Comparison of ENCODE assay signal across 8 cellular contexts in the genomic region with DNA sequence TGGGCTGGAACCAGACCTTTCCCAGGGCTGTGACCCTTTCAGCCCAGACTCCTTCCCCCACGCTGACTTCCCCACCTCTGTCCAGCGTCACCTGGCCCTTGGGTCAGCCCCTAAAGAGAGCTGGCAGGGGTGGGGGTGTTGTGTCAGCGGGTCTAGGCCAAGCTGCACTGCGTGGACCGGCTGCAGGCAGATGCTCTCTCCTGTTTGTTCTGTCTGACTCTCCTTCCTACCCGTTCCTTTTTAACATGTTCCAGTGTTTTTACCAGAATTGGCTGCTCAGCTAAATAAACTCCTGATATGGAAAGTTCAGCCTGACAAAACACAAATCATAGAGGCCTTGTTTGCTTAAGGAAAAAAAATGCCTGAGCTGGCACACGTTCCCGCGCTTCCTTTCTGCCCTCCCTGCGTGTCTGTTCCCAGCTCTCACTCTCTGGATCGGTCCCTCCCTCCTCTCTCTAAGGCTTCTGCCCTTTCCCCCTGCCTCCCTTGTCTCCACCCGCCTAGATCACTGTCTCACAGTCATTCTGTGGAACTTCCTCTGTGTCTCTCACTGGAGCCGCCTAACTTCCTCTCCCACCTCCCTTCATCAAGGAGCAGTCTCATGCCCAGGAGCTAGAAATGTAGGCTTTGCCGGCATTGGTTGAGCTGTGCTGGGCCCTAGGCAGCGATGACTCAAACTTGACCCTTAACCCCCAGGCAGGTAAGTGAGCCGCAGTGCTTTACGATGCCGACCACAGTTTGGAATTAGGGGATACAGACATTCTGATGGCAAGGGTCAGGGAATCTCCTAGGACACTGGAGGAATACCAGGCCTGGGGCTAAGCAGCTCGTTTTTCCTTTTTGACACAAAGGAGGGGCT. TPM values are rescaled to one million over a fixed set of nuclear protein-coding genes. Genes with fewer than 3 reads are reported as not detected.
DNase-seq lines count a peak whose midpoint lies in the region; ATAC-seq lines count a peak whose summit lies in the region.

No MANE protein-coding gene starts in this region.

- H3K9ac ChIP-seq in iPS-15b (ENCODE audit: low read depth, low read length) (peak overlapping the region; percentile 24), skeletal muscle tissue (ENCODE audit: low read depth in 1 of 3, low read length in 3 of 3) (peak overlapping the region in 2 of 3 donors; percentile 4 to 50)

- H3K27me3 ChIP-seq in iPS-15b (ENCODE audit: control insufficient read depth, insufficient read depth, low read length) = no peaks in the 10 kb centered on the region
- H3K27me3 ChIP-seq in skeletal muscle tissue (ENCODE audit: control insufficient read depth in 3 of 3, insufficient read depth in 3 of 3, low read length in 3 of 3) = no peaks in the 10 kb centered on the region

- H3K4me3 ChIP-seq in iPS-15b (ENCODE audit: low read depth, low read length) (no peak overlapping the region), skeletal muscle tissue (ENCODE audit: low read length in 3 of 3) (peak overlapping the region in 2 of 3 donors; percentile 3 to 41)

- peak overlapping the region; percentile 82 for H3K27ac ChIP-seq in angular gyrus (ENCODE audit: low read depth, low read length)
- peak overlapping the region; percentile 78 for H3K27ac ChIP-seq in skeletal muscle tissue (ENCODE audit: low read depth, low read length)

- H3K36me3 ChIP-seq in iPS-15b (ENCODE audit: control insufficient read depth, insufficient read depth, low read length) (peaks cover 10% of the 10 kb centered on the region), skeletal muscle tissue (ENCODE audit: control insufficient read depth in 3 of 3, insufficient read depth in 3 of 3, low read length in 3 of 3) (peaks cover 11 to 16% (median 14%) of the 10 kb centered on the region in 3 donors)

- H3K9me3 ChIP-seq in iPS-15b (ENCODE audit: control insufficient read depth, insufficient read depth, low read length) (no peaks in the 10 kb centered on the region), skeletal muscle tissue (ENCODE audit: control insufficient read depth in 3 of 3, low read length in 3 of 3) (no peaks in the 10 kb centered on the region)

- DNase-seq in COR-L47 (lab: John Stamatoyannopoulos, UW) = peak; percentile 25
- DNase-seq in NCI-H2029 (lab: John Stamatoyannopoulos, UW) = peak; percentile 68
- no peak for DNase-seq in activated gamma-delta T cell (lab: John Stamatoyannopoulos, UW)
- DNase-seq in cortex of kidney (lab: John Stamatoyannopoulos, UW) = no peak

- H3K4me1 ChIP-seq in iPS-15b (ENCODE audit: control insufficient read depth, insufficient read depth, low read length) = peaks cover 17% of the 10 kb centered on the region
- H3K4me1 ChIP-seq in skeletal muscle tissue (ENCODE audit: control insufficient read depth in 3 of 3, insufficient read depth in 3 of 3, low read length in 3 of 3) = peaks cover 28 to 35% (median 35%) of the 10 kb centered on the region in 3 donors

- ATAC-seq in GM21576 (IDR thresholded peaks at IDR 0.05; ENCODE audit: unreplicated experiment) = no peak

RNA-seq across cellular contexts. Expression of a gene that starts 15.5 kb away (rescaled TPM):
- 10.4 TPM for total RNA-seq in skeletal muscle tissue

RNA-seq across cellular contexts. Expression of a gene that starts 41.4 kb away (rescaled TPM):
- 9.4 TPM for total RNA-seq in skeletal muscle tissue

Comparison
In these comparisons a context has a peak if more than half of its experiments do, and no peak if none do; other contexts are left out.
1. DNase-seq: peak in COR-L47 (single experiment) and NCI-H2029 (single experiment); none in activated gamma-delta T cell (single experiment) and cortex of kidney (single experiment).